In genomic region chr13:36973621-36974268, GRCh38 we compare ENCODE assay signal across 12 cellular contexts. TPM values are rescaled to one million over a fixed set of nuclear protein-coding genes. Genes with fewer than 3 reads are reported as not detected.
DNase-seq lines count a peak whose midpoint lies in the region; ATAC-seq and TF ChIP-seq lines count a peak whose summit lies in the region.
"Had no signal": no experiment of that assay in that cellular context is flagged by ENCODE, and none has a peak within 500 bp of the region (broad histone marks: within the 10 kb centered on the region; RNA-seq: fewer than 3 reads in every experiment).

No MANE protein-coding gene starts in this region.

- TF ChIP-seq POLR2A in GM18505 (IDR thresholded peaks at IDR 0.05; ENCODE audit: borderline replicate concordance, extremely low read depth, insufficient read depth, insufficient read length) (no peak), NB4 (IDR thresholded peaks at IDR 0.05; ENCODE audit: extremely low read depth, insufficient read length) (no peak), stomach (IDR thresholded peaks at IDR 0.05) (no peak)

- DNase-seq in NB4 (ENCODE audit: low read depth) (peak; percentile 47), WERI-Rb-1 (no peak), iPS-NIHi7 (ENCODE audit: extremely low spot score) (no peak), stomach (no peak)
- DNase-seq in activated effector memory CD4-positive, alpha-beta T cell treated with anti-CD3 and anti-CD28 coated beads, Interleukin-2, amount 50 U/mL, for 16 hours: no peak
- DNase-seq: activated naive CD8-positive, alpha-beta T cell treated with anti-CD3 and anti-CD28 coated beads, Interleukin-2, amount 50 U/mL, for 24 hours; CD4-positive, CD25-positive, alpha-beta regulatory T cell; effector CD4-positive, alpha-beta T cell had no signal

- no peaks in the 10 kb centered on the region for H3K27me3 ChIP-seq in WERI-Rb-1 (ENCODE audit: insufficient read depth, low read depth, severe bottlenecking)
- no peaks in the 10 kb centered on the region for H3K27me3 ChIP-seq in stomach

- H3K27ac ChIP-seq in WERI-Rb-1: no peak overlapping the region
- no peak overlapping the region for H3K27ac ChIP-seq in stomach
- H3K27ac ChIP-seq: skin epidermis had no signal

- H3K36me3 ChIP-seq in WERI-Rb-1 (no peaks in the 10 kb centered on the region), stomach (peaks cover 24 to 75% (median 68%) of the 10 kb centered on the region in 4 donors)

- ATAC-seq in GM18505 (IDR thresholded peaks at IDR 0.05; ENCODE audit: unreplicated experiment) (peak; percentile 82), GM21360 (IDR thresholded peaks at IDR 0.05; ENCODE audit: unreplicated experiment) (peak; percentile 80), HG03045 (IDR thresholded peaks at IDR 0.05; ENCODE audit: unreplicated experiment) (peak; percentile 65)
- ATAC-seq: activated naive CD8-positive, alpha-beta T cell treated with anti-CD3 and anti-CD28 coated beads, Interleukin-2, amount 50 U/mL, for 24 hours had no signal

- 91 to 97% (median 92%) methylated on average over 5 of the region's 5 CpGs for WGBS in stomach, 5 donors

- no peaks in the 10 kb centered on the region for H3K4me1 ChIP-seq in stomach

- TF ChIP-seq EP300 in stomach (IDR thresholded peaks at IDR 0.05): no peak

- no peak for TF ChIP-seq CTCF in NB4 (IDR thresholded peaks at IDR 0.05; ENCODE audit: low read depth, low read length)
- TF ChIP-seq CTCF in WERI-Rb-1 (IDR thresholded peaks at IDR 0.05; ENCODE audit: low read depth, low read length): no peak
- TF ChIP-seq CTCF in stomach (IDR thresholded peaks at IDR 0.05): no peak

- H3K9me3 ChIP-seq in WERI-Rb-1 (ENCODE audit: severe bottlenecking): no peaks in the 10 kb centered on the region
- no peaks in the 10 kb centered on the region for H3K9me3 ChIP-seq in stomach

- intact Hi-C loops in stomach (cut with DNase I; ENCODE audit: low total_unique reads): no loop called here

- H3K4me3 ChIP-seq in NB4 (ENCODE audit: low read depth, low read length) (no peak overlapping the region), WERI-Rb-1 (ENCODE audit: low read depth, low read length) (no peak overlapping the region), stomach (no peak overlapping the region)
- H3K4me3 ChIP-seq: skin epidermis had no signal

RNA-seq across cellular contexts. Expression of gene ALG5, which starts 25.4 kb away (rescaled TPM):
- total RNA-seq in stomach: 10 to 100 TPM in 3 of 5 donors, 1 to 10 TPM in 2; 1.2 to 61.1 (median 13.6) TPM
- polyA plus RNA-seq in stomach: 10 to 100 TPM; 35.5 to 43.2 (median 37.5) TPM

RNA-seq across cellular contexts. Expression of gene EXOSC8, which starts 26.8 kb away (rescaled TPM):
- total RNA-seq in stomach: 10 to 100 TPM; 15.6 to 42.8 (median 21.7) TPM
- polyA plus RNA-seq in stomach: 10 to 100 TPM; 28.8 to 45.1 (median 39.1) TPM

RNA-seq across cellular contexts. Expression of gene SMAD9, which starts 53.7 kb away (rescaled TPM):
- total RNA-seq in stomach: 10 to 100 TPM in 4 of 5 donors, 1 to 10 TPM in 1; 4.7 to 21.5 (median 11.6) TPM
- polyA plus RNA-seq in stomach: 1 to 10 TPM; 1.6 to 5.0 (median 4.2) TPM
